10 cellular contexts compared by ENCODE assay signal in genomic region chr18:58493070-58493469, GRCh38.
DNase-seq lines count a peak whose midpoint lies in the region; FAIRE-seq and TF ChIP-seq lines count a peak whose summit lies in the region.
"Had no signal": no experiment of that assay in that cellular context is flagged by ENCODE, and none has a peak within 500 bp of the region (broad histone marks: within the 10 kb centered on the region; RNA-seq: fewer than 3 reads in every experiment).

No MANE protein-coding gene starts in this region.

- TF ChIP-seq EP300 in esophagus muscularis mucosa (IDR thresholded peaks at IDR 0.05), result no peak

- H3K36me3 ChIP-seq in adipocyte (ENCODE audit: control insufficient read depth, insufficient read depth, low read length, severe bottlenecking) (no peaks in the 10 kb centered on the region), esophagus muscularis mucosa (peaks cover 0 to 11% (median 0%) of the 10 kb centered on the region in 4 donors), mesodermal cell (ENCODE audit: control insufficient read depth, insufficient read depth, low read length) (peaks cover 37% of the 10 kb centered on the region), skeletal muscle tissue (ENCODE audit: control insufficient read depth in 3 of 3, insufficient read depth in 3 of 3, low read length in 3 of 3) (peaks cover 11 to 24% (median 14%) of the 10 kb centered on the region in 3 donors)
- H3K36me3 ChIP-seq: tibial artery had no signal

- no peak for FAIRE-seq in GM12891 (lab: Jason Lieb, UNC)

- DNase-seq in adipocyte (ENCODE audit: low read depth) (no peak), esophagus muscularis mucosa (ENCODE audit: extremely low spot score) (no peak), NCI-H526 (lab: John Stamatoyannopoulos, UW) (no peak), NCI-H2107 treated with DMSO at 0.1 percent for 48 hours (lab: John Stamatoyannopoulos, UW; ENCODE audit: unreplicated experiment) (no peak), foreskin melanocyte (no peak), GM12891 (ENCODE audit: insufficient read length, low spot score) (no peak)
- DNase-seq: activated gamma-delta T cell had no signal

- intact Hi-C loops in esophagus muscularis mucosa (cut with DNase I), result loop anchor here (5.0 to 10.0 kb wide), 3 partner anchors 96 to 451 kb away; partner anchors contain the start of gene NEDD4L

- H3K4me1 ChIP-seq in adipocyte (ENCODE audit: control insufficient read depth, insufficient read depth, low read length) (peaks cover 41% of the 10 kb centered on the region), esophagus muscularis mucosa (peaks cover 29 to 69% (median 63%) of the 10 kb centered on the region in 4 donors), mesodermal cell (ENCODE audit: control insufficient read depth, insufficient read depth, low read length, poor library complexity, severe bottlenecking) (peaks cover 11% of the 10 kb centered on the region), skeletal muscle tissue (ENCODE audit: control insufficient read depth in 3 of 3, insufficient read depth in 3 of 3, low read length in 3 of 3) (peaks cover 12 to 31% (median 27%) of the 10 kb centered on the region in 3 donors)

- no peak for TF ChIP-seq CTCF in esophagus muscularis mucosa (IDR thresholded peaks at IDR 0.05)

- H3K27me3 ChIP-seq in adipocyte (replicated peaks; ENCODE audit: control insufficient read depth, insufficient read depth, low read length), result no peaks in the 10 kb centered on the region
- H3K27me3 ChIP-seq in esophagus muscularis mucosa, result no peaks in the 10 kb centered on the region
- no peaks in the 10 kb centered on the region for H3K27me3 ChIP-seq in skeletal muscle tissue (ENCODE audit: control insufficient read depth in 3 of 3, insufficient read depth in 3 of 3, low read length in 3 of 3)

- WGBS in esophagus muscularis mucosa, result 81% methylated on average over 8 of the region's 8 CpGs
- WGBS in mesodermal cell (ENCODE audit: insufficient coverage in 2 of 2), 2 experiments, result 86 to 90% methylated on average over 7 to 8 of the region's 8 CpGs

- H3K4me3 ChIP-seq in adipocyte (ENCODE audit: low read length), result peak overlapping the region; percentile 55
- H3K4me3 ChIP-seq in esophagus muscularis mucosa, result peak overlapping the region in 2 of 4 donors; percentile 23 to 37
- H3K4me3 ChIP-seq in mesodermal cell (ENCODE audit: extremely low read depth, insufficient read depth, low read length, poor library complexity, severe bottlenecking), result no peak overlapping the region
- H3K4me3 ChIP-seq in skeletal muscle tissue (ENCODE audit: low read length in 3 of 3), result peak overlapping the region in 1 of 3 donors; percentile 55
- H3K4me3 ChIP-seq: tibial artery had no signal

- H3K9ac ChIP-seq in adipocyte (ENCODE audit: low read length) (peak overlapping the region; percentile 50), skeletal muscle tissue (ENCODE audit: low read depth in 1 of 3, low read length in 3 of 3) (peak overlapping the region in 1 of 3 donors; percentile 55)

- TF ChIP-seq POLR2A in esophagus muscularis mucosa (IDR thresholded peaks at IDR 0.05; ENCODE audit: low read depth), result no peak
- TF ChIP-seq POLR2A in GM12891 (IDR thresholded peaks at IDR 0.05; ENCODE audit: low read depth, low read length), result no peak

- peak overlapping the region; percentile 34 to 71 (median 66) for H3K27ac ChIP-seq in esophagus muscularis mucosa (replicated peaks in 1 of 4)
- peak overlapping the region; percentile 64 for H3K27ac ChIP-seq in mesodermal cell (ENCODE audit: low read depth, low read length, severe bottlenecking)
- H3K27ac ChIP-seq in skeletal muscle tissue (ENCODE audit: low read depth, low read length), result peak overlapping the region; percentile 59
- H3K27ac ChIP-seq: tibial artery had no signal

- peaks cover 2% of the 10 kb centered on the region for H3K9me3 ChIP-seq in adipocyte (ENCODE audit: control insufficient read depth, low read length)
- H3K9me3 ChIP-seq in esophagus muscularis mucosa, result no peaks in the 10 kb centered on the region
- H3K9me3 ChIP-seq in mesodermal cell (ENCODE audit: control insufficient read depth, low read length), result no peaks in the 10 kb centered on the region
- H3K9me3 ChIP-seq in skeletal muscle tissue (ENCODE audit: control insufficient read depth in 3 of 3, low read length in 3 of 3), result no peaks in the 10 kb centered on the region
- H3K9me3 ChIP-seq: tibial artery had no signal

TF ChIP-seq in GM12891, 5 proteins besides CTCF, POLR2A, EP300 and RAD21:
- TF ChIP-seq PAX5 (IDR thresholded peaks at IDR 0.05; ENCODE audit: insufficient read depth, low read length, severe bottlenecking) (no peak), POLR2AphosphoS5 (IDR thresholded peaks at IDR 0.05; ENCODE audit: low read depth, low read length) (no peak), POU2F2 (IDR thresholded peaks at IDR 0.05; ENCODE audit: low read depth, low read length) (no peak), TAF1 (IDR thresholded peaks at IDR 0.05; ENCODE audit: low read depth, low read length) (no peak), SPI1 (IDR thresholded peaks at IDR 0.05; ENCODE audit: low read depth, low read length) (no peak)
